Comparison of ENCODE assay signal across 11 cellular contexts in genomic region chr14:70644016-70644415, GRCh38. TPM values are rescaled to one million over a fixed set of nuclear protein-coding genes. Genes with fewer than 3 reads are reported as not detected.
DNase-seq lines count a peak whose midpoint lies in the region; ATAC-seq, FAIRE-seq and TF ChIP-seq lines count a peak whose summit lies in the region.
"Had no signal": no experiment of that assay in that cellular context is flagged by ENCODE, and none has a peak within 500 bp of the region (broad histone marks: within the 10 kb centered on the region; RNA-seq: fewer than 3 reads in every experiment).

No MANE protein-coding gene starts in this region.

- H3F3A ChIP-seq in Loucy (ENCODE audit: low read depth), result no peaks in the 10 kb centered on the region
- H3F3A ChIP-seq in MM.1S (ENCODE audit: insufficient read depth, low read length), result no peaks in the 10 kb centered on the region

- no peak overlapping the region for H3K27ac Mint-ChIP-seq in neural crest cell (ENCODE audit: unreplicated experiment)

- H3K9me3 ChIP-seq in Loucy (ENCODE audit: insufficient read depth, low read depth, low read length) (no peaks in the 10 kb centered on the region), H1 (ENCODE audit: insufficient read depth in 2 of 2, low read depth in 1 of 2, low read length in 1 of 2) (no peaks in the 10 kb centered on the region), MM.1S (replicated peaks; ENCODE audit: insufficient read depth, low read length) (no peaks in the 10 kb centered on the region)

- H3K9ac ChIP-seq in Loucy (ENCODE audit: low read depth, low read length, poor library complexity, severe bottlenecking) (peak overlapping the region; percentile 73), H1 (replicated peaks in 1 of 4; ENCODE audit: extremely low read depth in 1 of 4, low read depth in 3 of 4, low read length in 3 of 4) (peak overlapping the region in 1 of 4 experiments; percentile 6; a peak in 1 of 7 replicates), MM.1S (ENCODE audit: low read length) (no peak overlapping the region)

- TF ChIP-seq RAD21 in H1 (IDR thresholded peaks at IDR 0.05 in 1 of 2, conservative IDR thresholded peaks at IDR 0.05 in 1 of 2; ENCODE audit: low read depth in 2 of 2, low read length in 2 of 2), result no peak

- H3K36me3 Mint-ChIP-seq in neural crest cell (ENCODE audit: low read depth), result no peaks in the 10 kb centered on the region

- ATAC-seq in HG02870 (IDR thresholded peaks at IDR 0.05; ENCODE audit: unreplicated experiment), result no peak
- ATAC-seq: activated CD4-positive, CD25-positive, alpha-beta regulatory T cell treated with anti-CD3 and anti-CD28 coated beads, Interleukin-2, amount 50 U/mL, for 24 hours had no signal

- H3K9me2 ChIP-seq in Loucy (replicated peaks; ENCODE audit: low read depth, low read length), result no peaks in the 10 kb centered on the region
- H3K9me2 ChIP-seq in MM.1S (replicated peaks; ENCODE audit: insufficient read depth, low read length), result no peaks in the 10 kb centered on the region

- DNase-seq in GM12864 (ENCODE audit: low read depth), result no peak
- DNase-seq in H1 (ENCODE audit: low read depth in 1 of 2, low spot score in 2 of 2), result no peak
- DNase-seq in neural crest cell (ENCODE audit: low read depth, low spot score), result no peak
- DNase-seq in HPDE6-E6E7 (ENCODE audit: extremely low spot score), result no peak
- no peak for DNase-seq in MM.1S
- DNase-seq: effector CD4-positive, alpha-beta T cell; NCI-H510A treated with DMSO at 0.1 percent for 48 hours had no signal

- peak overlapping the region; percentile 58 for H2BK120ac ChIP-seq in H1 (replicated peaks; ENCODE audit: low read depth, low read length)

- TF ChIP-seq CTCF in GM12864 (IDR thresholded peaks at IDR 0.05; ENCODE audit: low read depth, low read length, missing control alignments), result no peak
- no peak for TF ChIP-seq CTCF in Loucy (conservative IDR thresholded peaks at IDR 0.05; ENCODE audit: low read length)
- no peak for TF ChIP-seq CTCF in H1 (IDR thresholded peaks at IDR 0.05; ENCODE audit: control extremely low read depth in 1 of 3, insufficient read depth in 1 of 3, low read depth in 1 of 3, low read length in 3 of 3)
- TF ChIP-seq CTCF in neural crest cell (conservative IDR thresholded peaks at IDR 0.05), result no peak
- no peak for TF ChIP-seq CTCF in MM.1S (IDR thresholded peaks at IDR 0.05; ENCODE audit: low read length)

- no peaks in the 10 kb centered on the region for H3K36me3 ChIP-seq in Loucy (ENCODE audit: insufficient read depth, low read length)
- H3K36me3 ChIP-seq in H1 (ENCODE audit: control insufficient read depth in 2 of 4, insufficient read depth in 4 of 4, low read length in 3 of 4), result peaks cover 0 to 5% (median 0%) of the 10 kb centered on the region in 4 experiments; a peak in 1 of 8 replicates
- H3K36me3 ChIP-seq in MM.1S (replicated peaks; ENCODE audit: insufficient read depth, low read length), result no peaks in the 10 kb centered on the region

- peak overlapping the region; percentile 54; the same call in 1 of the 2 replicates for H2BK15ac ChIP-seq in H1 (ENCODE audit: low read length)

- no peak overlapping the region for H3K56ac ChIP-seq in H1 (replicated peaks; ENCODE audit: insufficient read length, low read depth, low read length)

- H3K79me2 ChIP-seq in Loucy (ENCODE audit: insufficient read depth, low read length) (peaks cover 66% of the 10 kb centered on the region), H1 (ENCODE audit: control insufficient read depth in 1 of 2, insufficient read depth in 2 of 2, low read length in 2 of 2) (peaks cover 27 to 91% of the 10 kb centered on the region in 2 experiments), MM.1S (ENCODE audit: low read length) (no peaks in the 10 kb centered on the region)

- peak overlapping the region; percentile 88 for H3K4me3 Mint-ChIP-seq in neural crest cell

- peaks cover 15% of the 10 kb centered on the region for H3K23me2 ChIP-seq in H1 (ENCODE audit: low read depth, low read length)

- H4K20me1 ChIP-seq in Loucy (ENCODE audit: insufficient read depth, low read length, poor library complexity, severe bottlenecking) (no peaks in the 10 kb centered on the region), H1 (replicated peaks in 1 of 2; ENCODE audit: control insufficient read depth in 1 of 2, insufficient read depth in 2 of 2, low read length in 2 of 2) (no peaks in the 10 kb centered on the region), MM.1S (ENCODE audit: insufficient read depth, low read length) (no peaks in the 10 kb centered on the region)

- H3K4ac ChIP-seq in H1 (replicated peaks; ENCODE audit: insufficient read length, low read depth, low read length), result no peak overlapping the region

- no peak overlapping the region for H3K23ac ChIP-seq in H1 (ENCODE audit: insufficient read length)

- H3K27ac ChIP-seq in H1 (ENCODE audit: low read depth, low read length), result no peak overlapping the region
- no peak overlapping the region for H3K27ac ChIP-seq in MM.1S (ENCODE audit: low read length)

- H2BK20ac ChIP-seq in H1 (ENCODE audit: low read length), result 0 out of 2 replicates have a peak overlapping the region, but pooled peaks have one; percentile 13

- H2AFZ ChIP-seq in Loucy (ENCODE audit: low read length) (no peak overlapping the region), H1 (ENCODE audit: low read length) (no peak overlapping the region), MM.1S (ENCODE audit: low read length) (no peak overlapping the region)

- H2BK5ac ChIP-seq in H1 (ENCODE audit: low read depth, low read length), result peak overlapping the region; percentile 11; the same call in 1 of the 2 replicates

- no peak overlapping the region for H4K5ac ChIP-seq in H1 (ENCODE audit: insufficient read length, low read depth, low read length)

- no peak overlapping the region for H4K8ac ChIP-seq in H1 (ENCODE audit: extremely low read depth, insufficient read depth, low read length)

- TF ChIP-seq EP300 in H1 (IDR thresholded peaks at IDR 0.05; ENCODE audit: borderline replicate concordance in 1 of 2, low read depth in 2 of 2, low read length in 2 of 2), result no peak

- WGBS in H1 (ENCODE audit: extremely low coverage in 1 of 2, insufficient coverage in 1 of 2, insufficient read length in 1 of 2, insufficient replicate concordance in 2 of 2, low coverage in 1 of 2, low lambda C conversion rate in 2 of 2, missing lambda C conversion rate in 1 of 2), 2 experiments, result 62% methylated on average over 5 of the region's 5 CpGs; no CpG with 5 or more reads in 1 of the 2 experiments

- H3K4me1 ChIP-seq in Loucy (ENCODE audit: insufficient read depth, low read length, poor library complexity, severe bottlenecking) (peaks cover 58% of the 10 kb centered on the region), H1 (replicated peaks in 1 of 4; ENCODE audit: control insufficient read depth in 3 of 4, insufficient read depth in 4 of 4, low read length in 3 of 4) (peaks cover 20 to 44% (median 30%) of the 10 kb centered on the region in 4 experiments; a peak in 6 of 7 replicates), MM.1S (ENCODE audit: low read length) (peaks cover 6% of the 10 kb centered on the region; the same call in 1 of the 2 replicates)

- H3K4me2 ChIP-seq in Loucy (ENCODE audit: low read depth, low read length, poor library complexity, severe bottlenecking) (peak overlapping the region; percentile 94), H1 (ENCODE audit: insufficient read depth in 1 of 2, low read depth in 2 of 2, low read length in 2 of 2) (peak overlapping the region; percentile 93 to 96), MM.1S (ENCODE audit: low read depth, low read length) (no peak overlapping the region)

- FAIRE-seq in H1 (lab: Jason Lieb, UNC), result peak; percentile 7
- FAIRE-seq: D721Med had no signal

- H3K4me1 Mint-ChIP-seq in neural crest cell, result peaks cover 22% of the 10 kb centered on the region

- CTCF ChIA-PET in H1 (lab: Charles Lee; ENCODE audit: partially characterized antibody), result interaction anchor here (0.9 to 3.4 kb wide), 3 partner anchors 10 to 70 kb away, joined by 3 to 15 read pairs (median 4); no protein-coding TSS in a partner anchor

- no peak overlapping the region for H2BK12ac ChIP-seq in H1 (ENCODE audit: low read depth, low read length)

- H3K18ac ChIP-seq in H1 (ENCODE audit: extremely low read depth, low read length), result peak overlapping the region; percentile 48; the same call in 1 of the 2 replicates

- 0 out of 2 replicates have a peak overlapping the region, but pooled peaks have one; percentile 18 for H2AK5ac ChIP-seq in H1 (ENCODE audit: low read depth, low read length)

- no peak for TF ChIP-seq POLR2A in H1 (IDR thresholded peaks at IDR 0.05; ENCODE audit: control extremely low read depth in 1 of 2, low read depth in 2 of 2, low read length in 2 of 2)

- H3K4me3 ChIP-seq in GM12864 (ENCODE audit: low read depth, low read length), result peak overlapping the region; percentile 97
- H3K4me3 ChIP-seq in Loucy (ENCODE audit: low read length, poor library complexity, severe bottlenecking), result peak overlapping the region; percentile 87
- H3K4me3 ChIP-seq in H1 (ENCODE audit: extremely low read depth in 1 of 4, insufficient read depth in 2 of 4, low read depth in 3 of 4, low read length in 4 of 4), result peak overlapping the region; percentile 84 to 98 (median 90); a peak in 7 of 8 replicates
- H3K4me3 ChIP-seq in MM.1S (ENCODE audit: low read length), result no peak overlapping the region

- H3K79me1 ChIP-seq in H1 (ENCODE audit: low read depth, low read length), result peaks cover 12% of the 10 kb centered on the region

- H3K27me3 Mint-ChIP-seq in neural crest cell (ENCODE audit: low read depth), result peaks cover 46% of the 10 kb centered on the region

- H4K91ac ChIP-seq in H1 (replicated peaks; ENCODE audit: insufficient read length, low read length), result peak overlapping the region; percentile 39

- no peaks in the 10 kb centered on the region for H3K9me3 Mint-ChIP-seq in neural crest cell

- POLR2A ChIA-PET in H1 (lab: Charles Lee; ENCODE audit: partially characterized antibody), result interaction anchor here (0.7 to 7.3 kb wide), 11 partner anchors 12 to 263 kb away, joined by 3 to 116 read pairs (median 4); partner anchors contain the start of genes MAP3K9 and PCNX1

- no peak overlapping the region for H3K14ac ChIP-seq in H1 (ENCODE audit: insufficient read length)

- H3K27me3 ChIP-seq in Loucy (ENCODE audit: insufficient read depth, low read length, poor library complexity, severe bottlenecking) (no peaks in the 10 kb centered on the region), H1 (replicated peaks in 1 of 4; ENCODE audit: control insufficient read depth in 3 of 4, extremely low read depth in 1 of 4, insufficient read depth in 3 of 4, low read length in 3 of 4) (no peaks in the 10 kb centered on the region), MM.1S (replicated peaks; ENCODE audit: insufficient read depth, low read length) (no peaks in the 10 kb centered on the region)

RNA-seq across cellular contexts. Expression of gene TTC9, which starts 2.3 kb away (rescaled TPM):
- 27.3 and 29.5 TPM in 2 replicates for total RNA-seq in H1 (2021; fragmentation: NEBNext Ultra II Directional; extraction: Animal tissue kit (Norgen Biotek cat#: 25700))
- polyA plus RNA-seq in H1 (2011; rRNA removed), result 16.5 and 21.0 TPM in 2 replicates
- 17.9 TPM for polyA plus RNA-seq in H1 (2011; cell fraction: cytosol; rRNA removed)
- polyA plus RNA-seq in H1 (2011; cell fraction: nucleus; rRNA removed), result 15.4 TPM
- polyA plus RNA-seq in H1 (2012, experiment 1 of 2), result 19.8 to 23.0 TPM (median 20.7 TPM) in 4 replicates
- polyA plus RNA-seq in H1 (2012, experiment 2 of 2), result 9.0 TPM
- polyA plus RNA-seq in H1 (2013, experiment 1 of 2), result 19.0 TPM
- polyA plus RNA-seq in H1 (2013, experiment 2 of 2), result 19.0 TPM
- polyA minus RNA-seq in H1 (2011; rRNA and poly(A)+ RNA removed), result 26.2 and 28.0 TPM in 2 replicates
- 13.6 TPM for polyA minus RNA-seq in H1 (2011; cell fraction: cytosol; rRNA and poly(A)+ RNA removed)
- 15.7 TPM for polyA minus RNA-seq in H1 (2011; cell fraction: nucleus; rRNA and poly(A)+ RNA removed)
- 3.7 and 4.2 TPM in 2 replicates for total RNA-seq in neural crest cell

RNA-seq across cellular contexts. Expression of gene MED6, which starts 43.6 kb away (rescaled TPM):
- total RNA-seq in H1 (2021; fragmentation: NEBNext Ultra II Directional; extraction: Animal tissue kit (Norgen Biotek cat#: 25700)), result 39.7 and 43.7 TPM in 2 replicates
- polyA plus RNA-seq in H1 (2011; rRNA removed), result 16.9 and 33.1 TPM in 2 replicates
- polyA plus RNA-seq in H1 (2011; cell fraction: cytosol; rRNA removed), result 32.9 TPM
- polyA plus RNA-seq in H1 (2011; cell fraction: nucleus; rRNA removed), result 9.8 TPM
- 28.3 to 63.3 TPM (median 37.4 TPM) in 4 replicates for polyA plus RNA-seq in H1 (2012, experiment 1 of 2)
- 9.6 TPM for polyA plus RNA-seq in H1 (2012, experiment 2 of 2)
- polyA plus RNA-seq in H1 (2013, experiment 1 of 2), result 23.9 TPM
- 27.0 TPM for polyA plus RNA-seq in H1 (2013, experiment 2 of 2)
- 48.1 and 52.7 TPM in 2 replicates for polyA minus RNA-seq in H1 (2011; rRNA and poly(A)+ RNA removed)
- 17.2 TPM for polyA minus RNA-seq in H1 (2011; cell fraction: cytosol; rRNA and poly(A)+ RNA removed)
- 97.1 TPM for polyA minus RNA-seq in H1 (2011; cell fraction: nucleus; rRNA and poly(A)+ RNA removed)
- 50.9 and 52.3 TPM in 2 replicates for total RNA-seq in neural crest cell
